Comparison of ENCODE assay signal across 10 cellular contexts in genomic region chr2:85705680-85706039, GRCh38. TPM values are rescaled to one million over a fixed set of nuclear protein-coding genes. Genes with fewer than 3 reads are reported as not detected.
DNase-seq lines count a peak whose midpoint lies in the region; ATAC-seq and TF ChIP-seq lines count a peak whose summit lies in the region.
"Had no signal": no experiment of that assay in that cellular context is flagged by ENCODE, and none has a peak within 500 bp of the region (broad histone marks: within the 10 kb centered on the region; RNA-seq: fewer than 3 reads in every experiment).

No MANE protein-coding gene starts in this region.

- peaks cover 17% of the 10 kb centered on the region for H3K27me3 Mint-ChIP-seq in T-helper 2 cell treated with Interferon-gamma antibody and Interleukin-4, amounts not matched to agents 5 μg/mL and 100 μg/mL, for 36 hours (ENCODE audit: low read depth)
- H3K27me3 Mint-ChIP-seq in immature natural killer cell (ENCODE audit: low read depth in 3 of 3), result peaks cover 4 to 14% (median 13%) of the 10 kb centered on the region in 3 donors
- peaks cover 28% of the 10 kb centered on the region for H3K27me3 Mint-ChIP-seq in nephron progenitor cell (ENCODE audit: low read depth, poor library complexity)

- no peaks in the 10 kb centered on the region for H3K9me3 ChIP-seq in tibial artery

- peak overlapping the region; percentile 89 for H3K27ac Mint-ChIP-seq in T-helper 2 cell treated with Interferon-gamma antibody and Interleukin-4, amounts not matched to agents 5 μg/mL and 100 μg/mL, for 36 hours
- peak overlapping the region; percentile 91 to 98 (median 95) for H3K27ac Mint-ChIP-seq in immature natural killer cell
- H3K27ac Mint-ChIP-seq in nephron progenitor cell, result no peak overlapping the region

- H3K4me1 Mint-ChIP-seq in T-helper 2 cell treated with Interferon-gamma antibody and Interleukin-4, amounts not matched to agents 5 μg/mL and 100 μg/mL, for 36 hours (ENCODE audit: low read depth), result peaks cover 58% of the 10 kb centered on the region
- H3K4me1 Mint-ChIP-seq in immature natural killer cell (peaks cover 68 to 69% of the 10 kb centered on the region in 2 donors), nephron progenitor cell (peaks cover 3% of the 10 kb centered on the region)

- H3K27me3 ChIP-seq in tibial artery, result no peaks in the 10 kb centered on the region

- no peak overlapping the region for H3K4me3 ChIP-seq in tibial artery

- no peaks in the 10 kb centered on the region for H3K36me3 Mint-ChIP-seq in T-helper 2 cell treated with Interferon-gamma antibody and Interleukin-4, amounts not matched to agents 5 μg/mL and 100 μg/mL, for 36 hours (ENCODE audit: low read depth)
- H3K36me3 Mint-ChIP-seq in immature natural killer cell (peaks cover 8 to 19% (median 13%) of the 10 kb centered on the region in 3 donors), nephron progenitor cell (ENCODE audit: low read depth) (no peaks in the 10 kb centered on the region)

- TF ChIP-seq CTCF in tibial artery (IDR thresholded peaks at IDR 0.05) (no peak), nephron progenitor cell (IDR thresholded peaks at IDR 0.05) (no peak)

- peak overlapping the region; percentile 47 for H3K27ac ChIP-seq in adipose tissue (ENCODE audit: low read depth, low read length)
- peak overlapping the region; percentile 61 to 63 for H3K27ac ChIP-seq in tibial artery

- intact Hi-C loops in tibial artery (cut with DNase I; ENCODE audit: low total_unique reads), result loop anchor here (5.0 kb wide), 1 partner anchor 68 kb away; no protein-coding TSS in a partner anchor

- DNase-seq in T-helper 2 cell treated with Interferon-gamma antibody and Interleukin-4, amounts not matched to agents 5 μg/mL and 100 μg/mL, for 36 hours (ENCODE audit: low spot score), result no peak
- DNase-seq in T-helper 2 cell (no peak), immature natural killer cell (no peak), tibial artery (peak; percentile 81 to 85), ureter (ENCODE audit: low spot score) (no peak), nephron progenitor cell (no peak)
- DNase-seq: DND-41 had no signal

- WGBS in adipose tissue, 3 donors, result 44 to 77% (median 56%) methylated on average over 2 of the region's 2 CpGs

- H3K4me3 Mint-ChIP-seq in T-helper 2 cell treated with Interferon-gamma antibody and Interleukin-4, amounts not matched to agents 5 μg/mL and 100 μg/mL, for 36 hours, result no peak overlapping the region
- peak overlapping the region; percentile 75 to 90 (median 77) for H3K4me3 Mint-ChIP-seq in immature natural killer cell
- no peak overlapping the region for H3K4me3 Mint-ChIP-seq in nephron progenitor cell

- ATAC-seq in HG02798 (IDR thresholded peaks at IDR 0.05; ENCODE audit: poor library complexity, unreplicated experiment), result no peak
- ATAC-seq: left colon had no signal

- peaks cover 0 to 42% (median 19%) of the 10 kb centered on the region in 4 donors for H3K4me1 ChIP-seq in tibial artery

- no peaks in the 10 kb centered on the region for H3K36me3 ChIP-seq in tibial artery

- H3K9me3 Mint-ChIP-seq in T-helper 2 cell treated with Interferon-gamma antibody and Interleukin-4, amounts not matched to agents 5 μg/mL and 100 μg/mL, for 36 hours, result no peaks in the 10 kb centered on the region
- no peaks in the 10 kb centered on the region for H3K9me3 Mint-ChIP-seq in immature natural killer cell
- H3K9me3 Mint-ChIP-seq in nephron progenitor cell, result no peaks in the 10 kb centered on the region

RNA-seq across cellular contexts. Expression of gene GNLY, which starts 11.5 kb away (rescaled TPM):
- polyA plus RNA-seq in adipose tissue, result 1 to 10 TPM; 1.2 to 4.7 (median 2.3) TPM
- over 10,000 TPM; 13,165 to 20,506 (median 19,340) TPM for polyA plus RNA-seq in immature natural killer cell
- total RNA-seq in ureter, result 1.9 TPM

RNA-seq across cellular contexts. Expression of gene SFTPB, which starts 37.7 kb away (rescaled TPM):
- polyA plus RNA-seq in adipose tissue, result 1 to 10 TPM in 2 of 3 donors, not detected in 1; 1.7 to 2.4 TPM
- not detected for polyA plus RNA-seq in immature natural killer cell
- total RNA-seq in ureter, result 1.7 TPM
- total RNA-seq: left colon had no signal

RNA-seq across cellular contexts. Expression of gene ATOH8, which starts 48.1 kb away (rescaled TPM):
- polyA plus RNA-seq in adipose tissue, result 10 to 100 TPM; 10.2 to 57.5 (median 29.5) TPM
- polyA plus RNA-seq in immature natural killer cell, result not detected
- 21.8 TPM for total RNA-seq in ureter

Comparison
In these comparisons a context has a peak if more than half of its experiments do, and no peak if none do; other contexts are left out.
1. DNase-seq: peak in tibial artery (2 of 2); none in T-helper 2 cell treated with Interferon-gamma antibody and Interleukin-4, amounts not matched to agents 5 μg/mL and 100 μg/mL, for 36 hours (single experiment), T-helper 2 cell (0 of 5), immature natural killer cell (0 of 3), ureter (single experiment) and nephron progenitor cell (single experiment).
2. H3K4me3 Mint-ChIP-seq: peak in immature natural killer cell (5 of 5); none in T-helper 2 cell treated with Interferon-gamma antibody and Interleukin-4, amounts not matched to agents 5 μg/mL and 100 μg/mL, for 36 hours (single experiment) and nephron progenitor cell (single experiment).
3. RNA of gene GNLY, which starts 11.5 kb away (polyA plus RNA-seq): 13,165 to 20,506 TPM in immature natural killer cell; 1.2 to 4.7 TPM in adipose tissue; every median in the first group is over 1,000 times any median in the second.
4. RNA of gene ATOH8, which starts 48.1 kb away (polyA plus RNA-seq): 10.2 to 57.5 TPM in adipose tissue; not detected in immature natural killer cell; every median in the first group is over 10 times any median in the second.